In genomic region chr13:49246850-49247721, GRCh38 we compare ENCODE assay signal across 9 cellular contexts. TPM values are rescaled to one million over a fixed set of nuclear protein-coding genes. Genes with fewer than 3 reads are reported as not detected.
DNase-seq lines count a peak whose midpoint lies in the region; ATAC-seq lines count a peak whose summit lies in the region.
"Had no signal": no experiment of that assay in that cellular context is flagged by ENCODE, and none has a peak within 500 bp of the region (broad histone marks: within the 10 kb centered on the region; RNA-seq: fewer than 3 reads in every experiment).

No MANE protein-coding gene starts in this region.

- H3K4me1 Mint-ChIP-seq in activated T-helper 17 cell treated with anti-CD3 and anti-CD28 coated beads, Interleukin-2, amount 50 U/mL, for 72 hours = peaks cover 11% of the 10 kb centered on the region
- peaks cover 27% of the 10 kb centered on the region for H3K4me1 Mint-ChIP-seq in stimulated activated effector memory CD8-positive, alpha-beta T cell treated with anti-CD3 and anti-CD28 coated beads, Interleukin-12 subunit alpha, Interleukin-12 subunit beta, amount 100 ng/mL, for 72 hours

- H3K9me3 Mint-ChIP-seq in activated T-helper 17 cell treated with anti-CD3 and anti-CD28 coated beads, Interleukin-2, amount 50 U/mL, for 72 hours = no peaks in the 10 kb centered on the region
- H3K9me3 Mint-ChIP-seq in stimulated activated effector memory CD8-positive, alpha-beta T cell treated with anti-CD3 and anti-CD28 coated beads, Interleukin-12 subunit alpha, Interleukin-12 subunit beta, amount 100 ng/mL, for 72 hours = no peaks in the 10 kb centered on the region

- H3K4me3 Mint-ChIP-seq in activated T-helper 17 cell treated with anti-CD3 and anti-CD28 coated beads, Interleukin-2, amount 50 U/mL, for 72 hours = peak overlapping the region; percentile 96
- H3K4me3 Mint-ChIP-seq in stimulated activated effector memory CD8-positive, alpha-beta T cell treated with anti-CD3 and anti-CD28 coated beads, Interleukin-12 subunit alpha, Interleukin-12 subunit beta, amount 100 ng/mL, for 72 hours = peak overlapping the region; percentile 97

- H3K27me3 Mint-ChIP-seq in activated T-helper 17 cell treated with anti-CD3 and anti-CD28 coated beads, Interleukin-2, amount 50 U/mL, for 72 hours = no peaks in the 10 kb centered on the region

- no peak for DNase-seq in activated CD4-positive, CD25-positive, alpha-beta regulatory T cell (lab: John Stamatoyannopoulos, UW)
- DNase-seq in iPS DF 6.9 (ENCODE audit: low read depth, low spot score) = no peak
- DNase-seq in stimulated activated effector memory CD8-positive, alpha-beta T cell treated with anti-CD3 and anti-CD28 coated beads, Interleukin-12 subunit alpha, Interleukin-12 subunit beta, amount 100 ng/mL, for 72 hours (ENCODE audit: low spot score in 2 of 2) = no peak
- DNase-seq in iPS-NIHi7 (ENCODE audit: extremely low spot score) = no peak
- DNase-seq in cerebellar nuclear complex (lab: John Stamatoyannopoulos, UW) = no peak

- H3K4me3 ChIP-seq in iPS DF 6.9 (ENCODE audit: low read length) = peak overlapping the region; percentile 68; the same call in 1 of the 2 replicates

- WGBS in iPS DF 6.9 (ENCODE audit: insufficient coverage, insufficient read length) = no CpG with 5 or more reads among the region's 6 CpGs

- no peaks in the 10 kb centered on the region for H3K36me3 ChIP-seq in iPS DF 6.9 (ENCODE audit: control insufficient read depth, insufficient read depth, low read length)

- peak; percentile 6 to 35 for ATAC-seq in activated CD4-positive, CD25-positive, alpha-beta regulatory T cell treated with anti-CD3 and anti-CD28 coated beads, Interleukin-2, amount 50 U/mL, for 24 hours
- ATAC-seq in HG03066 (IDR thresholded peaks at IDR 0.05; ENCODE audit: low read depth, unreplicated experiment) = peak; percentile 32
- peak; percentile 56 for ATAC-seq in activated T-helper 17 cell treated with anti-CD3 and anti-CD28 coated beads, Interleukin-2, amount 50 U/mL, for 72 hours (replicated peaks)
- ATAC-seq in stimulated activated effector memory CD8-positive, alpha-beta T cell treated with anti-CD3 and anti-CD28 coated beads, Interleukin-12 subunit alpha, Interleukin-12 subunit beta, amount 100 ng/mL, for 72 hours = peak; percentile 56

- no peaks in the 10 kb centered on the region for H3K4me1 ChIP-seq in iPS DF 6.9 (ENCODE audit: control insufficient read depth, insufficient read depth, low read length)

- H3K9me3 ChIP-seq in iPS DF 6.9 (ENCODE audit: control insufficient read depth, insufficient read depth, low read length) = no peaks in the 10 kb centered on the region

- peak overlapping the region; percentile 96 for H3K27ac Mint-ChIP-seq in activated T-helper 17 cell treated with anti-CD3 and anti-CD28 coated beads, Interleukin-2, amount 50 U/mL, for 72 hours
- peak overlapping the region; percentile 98 for H3K27ac Mint-ChIP-seq in stimulated activated effector memory CD8-positive, alpha-beta T cell treated with anti-CD3 and anti-CD28 coated beads, Interleukin-12 subunit alpha, Interleukin-12 subunit beta, amount 100 ng/mL, for 72 hours

- peaks cover 22% of the 10 kb centered on the region for H3K36me3 Mint-ChIP-seq in activated T-helper 17 cell treated with anti-CD3 and anti-CD28 coated beads, Interleukin-2, amount 50 U/mL, for 72 hours (ENCODE audit: low read depth)
- H3K36me3 Mint-ChIP-seq in stimulated activated effector memory CD8-positive, alpha-beta T cell treated with anti-CD3 and anti-CD28 coated beads, Interleukin-12 subunit alpha, Interleukin-12 subunit beta, amount 100 ng/mL, for 72 hours = peaks cover 18% of the 10 kb centered on the region

- no peaks in the 10 kb centered on the region for H3K27me3 ChIP-seq in iPS DF 6.9 (ENCODE audit: control insufficient read depth, insufficient read depth, low read length)

- H3K27ac ChIP-seq in iPS DF 6.9 (ENCODE audit: low read length) = no peak overlapping the region

RNA-seq across cellular contexts. Expression of gene CDADC1, which starts 0.6 kb away (rescaled TPM):
- 10 to 100 TPM in 1 of 2 donors, 1 to 10 TPM in 1; 7.5 to 10.2 TPM for total RNA-seq in activated T-helper 17 cell treated with anti-CD3 and anti-CD28 coated beads, Interleukin-2, amount 50 U/mL, for 72 hours

RNA-seq across cellular contexts. Expression of gene MLNR, which starts 26.9 kb away (rescaled TPM):
- total RNA-seq in activated T-helper 17 cell treated with anti-CD3 and anti-CD28 coated beads, Interleukin-2, amount 50 U/mL, for 72 hours = not detected
- total RNA-seq: glomerular endothelial cell had no signal
